ENCODE assay signal across 1 cellular context in the genomic region with DNA sequence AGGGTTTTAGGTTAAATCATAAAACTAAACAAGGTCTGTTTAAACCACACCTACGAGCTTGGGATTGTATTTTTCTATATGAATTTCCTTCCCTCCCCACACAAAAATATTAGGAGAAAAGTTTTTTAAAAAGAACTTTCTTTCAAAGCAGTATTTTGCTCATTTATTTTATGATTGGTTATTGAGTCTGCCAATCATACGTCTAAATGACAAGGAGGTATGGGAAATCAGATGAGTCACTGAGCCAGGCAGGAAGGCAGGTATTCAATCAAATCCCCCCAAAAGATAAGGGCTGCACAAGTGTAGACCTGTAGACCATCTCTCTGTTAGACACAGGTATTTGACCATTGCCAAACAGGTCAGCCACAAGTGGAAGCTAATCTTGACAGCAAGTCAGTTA.
A peak's percentile ranks its signal among the peaks of the same experiment; 100 is the strongest.
TF ChIP-seq lines count a peak whose summit lies in the region.

No MANE protein-coding gene starts in this region.

TF ChIP-seq in GM12878, 131 proteins besides CTCF, POLR2A, EP300 and RAD21:
- TF ChIP-seq POLR2AphosphoS2 (IDR thresholded peaks at IDR 0.05; ENCODE audit: low read depth, low read length): no peak
- TF ChIP-seq, protein P1, sequence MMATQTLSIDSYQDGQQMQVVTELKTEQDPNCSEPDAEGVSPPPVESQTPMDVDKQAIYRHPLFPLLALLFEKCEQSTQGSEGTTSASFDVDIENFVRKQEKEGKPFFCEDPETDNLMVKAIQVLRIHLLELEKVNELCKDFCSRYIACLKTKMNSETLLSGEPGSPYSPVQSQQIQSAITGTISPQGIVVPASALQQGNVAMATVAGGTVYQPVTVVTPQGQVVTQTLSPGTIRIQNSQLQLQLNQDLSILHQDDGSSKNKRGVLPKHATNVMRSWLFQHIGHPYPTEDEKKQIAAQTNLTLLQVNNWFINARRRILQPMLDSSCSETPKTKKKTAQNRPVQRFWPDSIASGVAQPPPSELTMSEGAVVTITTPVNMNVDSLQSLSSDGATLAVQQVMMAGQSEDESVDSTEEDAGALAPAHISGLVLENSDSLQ (IDR thresholded peaks at IDR 0.05): peak; percentile 66
- TF ChIP-seq, protein P2, sequence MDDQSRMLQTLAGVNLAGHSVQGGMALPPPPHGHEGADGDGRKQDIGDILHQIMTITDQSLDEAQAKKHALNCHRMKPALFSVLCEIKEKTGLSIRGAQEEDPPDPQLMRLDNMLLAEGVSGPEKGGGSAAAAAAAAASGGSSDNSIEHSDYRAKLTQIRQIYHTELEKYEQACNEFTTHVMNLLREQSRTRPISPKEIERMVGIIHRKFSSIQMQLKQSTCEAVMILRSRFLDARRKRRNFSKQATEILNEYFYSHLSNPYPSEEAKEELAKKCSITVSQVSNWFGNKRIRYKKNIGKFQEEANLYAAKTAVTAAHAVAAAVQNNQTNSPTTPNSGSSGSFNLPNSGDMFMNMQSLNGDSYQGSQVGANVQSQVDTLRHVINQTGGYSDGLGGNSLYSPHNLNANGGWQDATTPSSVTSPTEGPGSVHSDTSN (IDR thresholded peaks at IDR 0.05; ENCODE audit: insufficient replicate concordance, low read depth, low read length): peak; percentile 10
